Comparison of ENCODE assay signal across 7 cellular contexts in genomic region chr1:30084909-30085571, GRCh38.
"Had no signal": no experiment of that assay in that cellular context is flagged by ENCODE, and none has a peak within 500 bp of the region (broad histone marks: within the 10 kb centered on the region; RNA-seq: fewer than 3 reads in every experiment).

No MANE protein-coding gene starts in this region.

- H3K4me3 ChIP-seq: prostate gland, suprapubic skin, upper lobe of left lung had no signal

- H3K9me3 ChIP-seq: prostate gland, suprapubic skin, upper lobe of left lung had no signal

- H3K36me3 ChIP-seq: prostate gland, suprapubic skin, upper lobe of left lung had no signal

- H3K27ac ChIP-seq: prostate gland, suprapubic skin had no signal

- DNase-seq: activated B cell treated with CpG ODN at 0.5 μM for 24 hours; occipital lobe; small intestine; stimulated activated naive CD4-positive, alpha-beta T cell treated with Interleukin-2 at 50 U/mL for 16 hours had no signal

- H3K4me1 ChIP-seq: prostate gland had no signal

- H3K27me3 ChIP-seq: upper lobe of left lung had no signal
